2 cellular contexts compared by ENCODE assay signal in genomic region chr4:44652002-44652401, GRCh38.
TF ChIP-seq lines count a peak whose summit lies in the region.

No MANE protein-coding gene starts in this region.

TF ChIP-seq in GM23338, 12 proteins besides CTCF, POLR2A, EP300 and RAD21 (continued from another document):
- TF ChIP-seq CREB1 (CRISPR knock-in tag; IDR thresholded peaks at IDR 0.05; ENCODE audit: low read depth) (no peak), ZNF462 (CRISPR knock-in tag; IDR thresholded peaks at IDR 0.05) (no peak), REST (IDR thresholded peaks at IDR 0.05; ENCODE audit: unreplicated experiment) (no peak), NANOG (IDR thresholded peaks at IDR 0.05; ENCODE audit: borderline replicate concordance) (no peak), ETS1 (IDR thresholded peaks at IDR 0.05) (no peak), EZH2 (IDR thresholded peaks at IDR 0.05; ENCODE audit: low read depth, unreplicated experiment) (no peak), ZNF331 (CRISPR knock-in tag; IDR thresholded peaks at IDR 0.05; ENCODE audit: low read depth) (no peak)
TF ChIP-seq in GM23338: peak in this region for 0.

TF ChIP-seq in WTC11, 78 proteins besides CTCF, POLR2A, EP300 and RAD21 (continued from another document):
- TF ChIP-seq ZNF317 (CRISPR knock-in tag; IDR thresholded peaks at IDR 0.05; ENCODE audit: borderline replicate concordance, low read depth) (no peak), NR2C2 (CRISPR knock-in tag; IDR thresholded peaks at IDR 0.05) (no peak), ATF6 (CRISPR knock-in tag; IDR thresholded peaks at IDR 0.05) (no peak), TP53 (CRISPR knock-in tag; IDR thresholded peaks at IDR 0.05) (no peak), OVOL2 (CRISPR knock-in tag; IDR thresholded peaks at IDR 0.05; ENCODE audit: borderline replicate concordance) (no peak), E2F4 (CRISPR knock-in tag; IDR thresholded peaks at IDR 0.05; ENCODE audit: borderline replicate concordance, low read depth) (no peak), ZNF281 (CRISPR knock-in tag; IDR thresholded peaks at IDR 0.05) (no peak), ATF3 (CRISPR knock-in tag; conservative IDR thresholded peaks at IDR 0.05) (no peak), MYBL2 (CRISPR knock-in tag; IDR thresholded peaks at IDR 0.05) (no peak), NR1H2 (CRISPR knock-in tag; IDR thresholded peaks at IDR 0.05) (no peak), RORB (CRISPR knock-in tag; IDR thresholded peaks at IDR 0.05) (no peak), ESRRA (CRISPR knock-in tag; IDR thresholded peaks at IDR 0.05; ENCODE audit: borderline replicate concordance) (no peak)
